Comparison of ENCODE assay signal across 27 cellular contexts in genomic region chr11:66562275-66562674, GRCh38. TPM values are rescaled to one million over a fixed set of nuclear protein-coding genes. Genes with fewer than 3 reads are reported as not detected.
"Had no signal": no experiment of that assay in that cellular context is flagged by ENCODE, and none has a peak within 500 bp of the region (broad histone marks: within the 10 kb centered on the region; RNA-seq: fewer than 3 reads in every experiment).

No MANE protein-coding gene starts in this region.

- H3K27me3 ChIP-seq: pancreas, right lobe of liver, sigmoid colon, testis, uterus had no signal

- H3K9me3 ChIP-seq: pancreas, psoas muscle, right lobe of liver, sigmoid colon, suprapubic skin, testis, tibial artery, transverse colon, upper lobe of right lung, uterus had no signal

- H3K36me3 ChIP-seq: pancreas, right lobe of liver, transverse colon, upper lobe of right lung, uterus had no signal

- ATAC-seq: naive thymus-derived CD8-positive, alpha-beta T cell; natural killer cell treated with Interleukin-12 subunit alpha and Interleukin-12 subunit beta and Interleukin-15 and Interleukin-18, amount 100 ng/mL, for 72 hours; pancreas; psoas muscle; right cardiac atrium; right lobe of liver; stimulated activated memory B cell treated with anti-CD40 and anti-IgM and Interleukin-4, amounts not matched to agents 10 μg/mL and 1 μg/mL and 100 μg/mL, for 72 hours; stimulated activated naive CD8-positive, alpha-beta T cell treated with anti-CD3 and anti-CD28 coated beads, Interleukin-15, amount 100 ng/mL, for 72 hours; stimulated activated naive CD8-positive, alpha-beta T cell treated with anti-CD3 and anti-CD28 coated beads, Interleukin-15, Interleukin-2, amounts not matched to agents 100 U/mL and 50 U/mL, for 24 hours; upper lobe of right lung had no signal

- H3K27ac ChIP-seq: pancreas, psoas muscle, right lobe of liver, sigmoid colon, suprapubic skin, testis, tibial artery, transverse colon, upper lobe of right lung, uterus had no signal

- DNase-seq: naive B cell; naive thymus-derived CD8-positive, alpha-beta T cell; nephron progenitor cell; occipital lobe; psoas muscle; right cardiac atrium; right lobe of liver; sigmoid colon; small intestine; stimulated activated CD4-positive, alpha-beta T cell treated with anti-CD3 and anti-CD28 coated beads, Interleukin-15, amount 100 ng/mL, for 24 hours; stimulated activated CD4-positive, alpha-beta T cell treated with anti-CD3 and anti-CD28 coated beads, Interleukin-2, amount 100 ng/mL, for 24 hours; stimulated activated CD4-positive, alpha-beta T cell treated with anti-CD3 and anti-CD28 coated beads, Interleukin-2, amount 100 ng/mL, for 48 hours; stimulated activated CD4-positive, alpha-beta T cell treated with anti-CD3 and anti-CD28 coated beads, Interleukin-4, amount 100 ng/mL, for 4 hours; stimulated activated CD8-positive, alpha-beta memory T cell treated with anti-CD3 and anti-CD28 coated beads, Interleukin-4, amount 100 ng/mL, for 48 hours; stimulated activated naive CD4-positive, alpha-beta T cell; stimulated activated naive CD8-positive, alpha-beta T cell treated with anti-CD3 and anti-CD28 coated beads, Interleukin-15, amount 100 ng/mL, for 72 hours; stimulated activated naive CD8-positive, alpha-beta T cell treated with anti-CD3 and anti-CD28 coated beads, Interleukin-15, Interleukin-2, amounts not matched to agents 100 U/mL and 50 U/mL, for 24 hours; substantia nigra; testis; tibial artery; transverse colon; upper lobe of right lung; uterus had no signal

- H3K4me3 ChIP-seq: pancreas, psoas muscle, right lobe of liver, sigmoid colon, suprapubic skin, testis, tibial artery, transverse colon, upper lobe of right lung, uterus had no signal

RNA-seq across cellular contexts. Expression of gene ACTN3, which starts 15.6 kb away (rescaled TPM):
- polyA plus RNA-seq: sigmoid colon had no signal

RNA-seq across cellular contexts. Expression of gene CCDC87, which starts 30.6 kb away (rescaled TPM):
- polyA plus RNA-seq: naive thymus-derived CD8-positive, alpha-beta T cell had no signal
